In genomic region chr11:83115551-83115950, GRCh38 we compare ENCODE assay signal across 16 cellular contexts. TPM values are rescaled to one million over a fixed set of nuclear protein-coding genes. Genes with fewer than 3 reads are reported as not detected.
DNase-seq lines count a peak whose midpoint lies in the region; ATAC-seq and TF ChIP-seq lines count a peak whose summit lies in the region.
"Had no signal": no experiment of that assay in that cellular context is flagged by ENCODE, and none has a peak within 500 bp of the region (broad histone marks: within the 10 kb centered on the region; RNA-seq: fewer than 3 reads in every experiment).

No MANE protein-coding gene starts in this region.

- H3K4me1 Mint-ChIP-seq in T-helper 1 cell treated with Interleukin-12 subunit alpha and Interleukin-12 subunit beta and Interleukin-4 antibody, amounts not matched to agents 30 μg/mL and 1 μg/mL, for 36 hours (ENCODE audit: low read depth): peaks cover 26% of the 10 kb centered on the region
- H3K4me1 Mint-ChIP-seq in T-helper 17 cell: peaks cover 6% of the 10 kb centered on the region

- H3K4me2 ChIP-seq in smooth muscle cell: peak overlapping the region; percentile 8

- no peak overlapping the region for H3K4me3 ChIP-seq in smooth muscle cell
- H3K4me3 ChIP-seq: GM23248, testis had no signal

- no peak overlapping the region for H3K9ac ChIP-seq in smooth muscle cell (ENCODE audit: low read depth)
- H3K9ac ChIP-seq: GM23248 had no signal

- peak overlapping the region; percentile 11 for H3K4me3 Mint-ChIP-seq in T-helper 1 cell treated with Interleukin-12 subunit alpha and Interleukin-12 subunit beta and Interleukin-4 antibody, amounts not matched to agents 30 μg/mL and 1 μg/mL, for 36 hours
- no peak overlapping the region for H3K4me3 Mint-ChIP-seq in T-helper 17 cell
- H3K4me3 Mint-ChIP-seq: dendritic cell treated with granulocyte-macrophage colony-stimulating factor and Interleukin-4, amounts not matched to agents 40 ng/mL and 50 ng/mL, for 4 days had no signal

- no peak overlapping the region for H3K27ac ChIP-seq in smooth muscle cell (ENCODE audit: low read depth)
- H3K27ac ChIP-seq: GM23248, testis had no signal

- H3K36me3 ChIP-seq in smooth muscle cell (ENCODE audit: low read depth): no peaks in the 10 kb centered on the region

- peak overlapping the region; percentile 49 for H2AFZ ChIP-seq in smooth muscle cell (ENCODE audit: low read depth)
- H2AFZ ChIP-seq: GM23248 had no signal

- DNase-seq in T-helper 1 cell (no peak), T-helper 17 cell (no peak), islet precursor cell (peak; percentile 70), smooth muscle cell (lab: John Stamatoyannopoulos, UW; ENCODE audit: unreplicated experiment) (no peak), MV-4-11 (lab: John Stamatoyannopoulos, UW) (no peak)
- DNase-seq: activated CD4-positive, alpha-beta T cell treated with anti-CD3 and anti-CD28 coated beads, Interleukin-2, amount 10 ng/mL, durations not matched to agents 7 days and 5 days; activated naive CD4-positive, alpha-beta T cell treated with anti-CD3 and anti-CD28 coated beads for 36 hours; foreskin fibroblast; GM23248; NCI-H146; testis had no signal

- WGBS in smooth muscle cell (ENCODE audit: low lambda C conversion rate): 30% methylated on average over 5 of the region's 5 CpGs

- no peaks in the 10 kb centered on the region for H3K27me3 ChIP-seq in smooth muscle cell (ENCODE audit: low read depth)
- H3K27me3 ChIP-seq: testis had no signal

- TF ChIP-seq CTCF in smooth muscle cell (IDR thresholded peaks at IDR 0.05; ENCODE audit: borderline replicate concordance, insufficient read depth, poor library complexity, severe bottlenecking): no peak

- no peaks in the 10 kb centered on the region for H3K9me3 ChIP-seq in T-helper 17 cell (ENCODE audit: control insufficient read depth, low read length, poor library complexity, severe bottlenecking)
- H3K9me3 ChIP-seq in smooth muscle cell (replicated peaks; ENCODE audit: low read depth): no peaks in the 10 kb centered on the region
- H3K9me3 ChIP-seq: testis had no signal

- H3K27ac Mint-ChIP-seq in T-helper 1 cell treated with Interleukin-12 subunit alpha and Interleukin-12 subunit beta and Interleukin-4 antibody, amounts not matched to agents 30 μg/mL and 1 μg/mL, for 36 hours: no peak overlapping the region
- H3K27ac Mint-ChIP-seq in T-helper 17 cell: peak overlapping the region; percentile 39
- H3K27ac Mint-ChIP-seq: activated naive CD4-positive, alpha-beta T cell treated with anti-CD3 and anti-CD28 coated beads for 36 hours; dendritic cell treated with granulocyte-macrophage colony-stimulating factor and Interleukin-4, amounts not matched to agents 40 ng/mL and 50 ng/mL, for 4 days; progenitor cell of endocrine pancreas had no signal

- H3F3A ChIP-seq in smooth muscle cell (ENCODE audit: low read depth): no peaks in the 10 kb centered on the region

- H3K27me3 Mint-ChIP-seq in T-helper 1 cell treated with Interleukin-12 subunit alpha and Interleukin-12 subunit beta and Interleukin-4 antibody, amounts not matched to agents 30 μg/mL and 1 μg/mL, for 36 hours (ENCODE audit: low read depth): no peaks in the 10 kb centered on the region
- peaks cover 4% of the 10 kb centered on the region for H3K27me3 Mint-ChIP-seq in T-helper 17 cell
- H3K27me3 Mint-ChIP-seq: activated CD4-positive, alpha-beta T cell treated with anti-CD3 and anti-CD28 coated beads, Interleukin-2, amount 10 ng/mL, durations not matched to agents 7 days and 5 days; dendritic cell treated with granulocyte-macrophage colony-stimulating factor and Interleukin-4, amounts not matched to agents 40 ng/mL and 50 ng/mL, for 4 days; progenitor cell of endocrine pancreas had no signal

- H4K20me1 ChIP-seq in smooth muscle cell (ENCODE audit: low read depth): no peaks in the 10 kb centered on the region

- peaks cover 6% of the 10 kb centered on the region for H3K36me3 Mint-ChIP-seq in T-helper 1 cell treated with Interleukin-12 subunit alpha and Interleukin-12 subunit beta and Interleukin-4 antibody, amounts not matched to agents 30 μg/mL and 1 μg/mL, for 36 hours (ENCODE audit: low read depth)
- H3K36me3 Mint-ChIP-seq in T-helper 17 cell (ENCODE audit: low read depth): peaks cover 5% of the 10 kb centered on the region

- H3K79me2 ChIP-seq in smooth muscle cell (ENCODE audit: low read depth): no peaks in the 10 kb centered on the region

- peaks cover 5% of the 10 kb centered on the region for H3K4me1 ChIP-seq in smooth muscle cell (ENCODE audit: low read depth)

- H3K9me3 Mint-ChIP-seq in T-helper 1 cell treated with Interleukin-12 subunit alpha and Interleukin-12 subunit beta and Interleukin-4 antibody, amounts not matched to agents 30 μg/mL and 1 μg/mL, for 36 hours: no peaks in the 10 kb centered on the region
- H3K9me3 Mint-ChIP-seq: activated CD4-positive, alpha-beta T cell treated with anti-CD3 and anti-CD28 coated beads, Interleukin-2, amount 10 ng/mL, durations not matched to agents 7 days and 5 days; activated naive CD4-positive, alpha-beta T cell treated with anti-CD3 and anti-CD28 coated beads for 36 hours; dendritic cell treated with granulocyte-macrophage colony-stimulating factor and Interleukin-4, amounts not matched to agents 40 ng/mL and 50 ng/mL, for 4 days had no signal

- ATAC-seq in T-helper 17 cell: no peak
- no peak for ATAC-seq in GM18870 (IDR thresholded peaks at IDR 0.05; ENCODE audit: unreplicated experiment)
- no peak for ATAC-seq in GM18520 (IDR thresholded peaks at IDR 0.05; ENCODE audit: unreplicated experiment)

RNA-seq across cellular contexts. Expression of gene PCF11, which starts 41.4 kb away (rescaled TPM):
- 100 to 1,000 TPM; 152 to 153 TPM for total RNA-seq in T-helper 17 cell
- 56.7 and 92.6 TPM in 2 replicates for total RNA-seq in smooth muscle cell
- 15.9 and 17.5 TPM in 2 replicates for polyA plus RNA-seq in smooth muscle cell

RNA-seq across cellular contexts. Expression of gene RAB30, which starts 43.9 kb away (rescaled TPM):
- 10 to 100 TPM; 33.9 to 47.7 TPM for total RNA-seq in T-helper 17 cell
- 19.6 and 23.6 TPM in 2 replicates for total RNA-seq in smooth muscle cell
- polyA plus RNA-seq in smooth muscle cell: 10.7 and 11.2 TPM in 2 replicates
